ENCODE assay signal across 39 cellular contexts in genomic region chr17:65387322-65387721, GRCh38.
"Had no signal": no experiment of that assay in that cellular context is flagged by ENCODE, and none has a peak within 500 bp of the region (broad histone marks: within the 10 kb centered on the region; RNA-seq: fewer than 3 reads in every experiment).

No MANE protein-coding gene starts in this region.

- H3K4me3 Mint-ChIP-seq: activated naive CD4-positive, alpha-beta T cell treated with anti-CD3 and anti-CD28 coated beads for 36 hours; activated naive CD4-positive, alpha-beta T cell treated with anti-CD3 and anti-CD28 coated beads, Interleukin-2, amount 10 ng/mL, durations not matched to agents 7 days and 5 days; activated naive CD4-positive, alpha-beta T cell treated with anti-CD3 and anti-CD28 coated beads, Interleukin-2, amount 50 U/mL, for 24 hours; activated naive CD8-positive, alpha-beta T cell; activated naive CD8-positive, alpha-beta T cell treated with anti-CD3 and anti-CD28 coated beads for 36 hours; activated naive CD8-positive, alpha-beta T cell treated with anti-CD3 and anti-CD28 coated beads, Interleukin-2, amount 10 ng/mL, durations not matched to agents 7 days and 5 days; activated naive CD8-positive, alpha-beta T cell treated with anti-CD3 and anti-CD28 coated beads, Interleukin-2, amount 50 U/mL, for 24 hours; activated T-cell treated with anti-CD3 and anti-CD28 coated beads, Interleukin-2, amount 50 U/mL, for 24 hours; activated T-cell treated with anti-CD3 and anti-CD28 coated beads, Interleukin-2, amount 50 U/mL, for 4 hours; activated T-cell treated with anti-CD3 and anti-CD28 coated beads, Interleukin-2, amount 50 U/mL, for 72 hours; activated T-helper 1 cell treated with anti-CD3 and anti-CD28 coated beads, Interleukin-12 subunit alpha, Interleukin-12 subunit beta, Interleukin-2, Interleukin-4 antibody, amounts not matched to agents 30 ng/mL and 10 ng/mL and 1 ng/mL, durations not matched to agents 14 hours and 24 hours and 36 hours; activated T-helper 17 cell treated with anti-CD3 and anti-CD28 coated beads, Interleukin-2, amount 50 U/mL, for 72 hours; brain; central memory CD8-positive, alpha-beta T cell had no signal

- H3K4me1 Mint-ChIP-seq: activated naive CD4-positive, alpha-beta T cell treated with anti-CD3 and anti-CD28 coated beads, Interleukin-2, amount 10 ng/mL, durations not matched to agents 7 days and 5 days; activated naive CD4-positive, alpha-beta T cell treated with anti-CD3 and anti-CD28 coated beads, Interleukin-2, amount 50 U/mL, for 24 hours; activated naive CD8-positive, alpha-beta T cell treated with anti-CD3 and anti-CD28 coated beads for 36 hours; activated naive CD8-positive, alpha-beta T cell treated with anti-CD3 and anti-CD28 coated beads, Interleukin-2, amount 10 ng/mL, durations not matched to agents 7 days and 5 days; activated T-helper 17 cell treated with anti-CD3 and anti-CD28 coated beads, Interleukin-2, amount 50 U/mL, for 72 hours; brain; central memory CD8-positive, alpha-beta T cell had no signal

- H3K36me3 ChIP-seq: adrenal gland, ascending aorta, brain microvascular endothelial cell, breast epithelium, cardiac muscle cell had no signal

- H3K4me1 ChIP-seq: adrenal gland, ascending aorta, body of pancreas, breast epithelium had no signal

- ATAC-seq: activated naive CD4-positive, alpha-beta T cell treated with anti-CD3 and anti-CD28 coated beads, Interleukin-2, amount 50 U/mL, for 72 hours; activated naive CD8-positive, alpha-beta T cell treated with anti-CD3 and anti-CD28 coated beads, Interleukin-2, amount 50 U/mL, for 24 hours; activated T-cell treated with anti-CD3 and anti-CD28 coated beads, Interleukin-2, amount 50 U/mL, for 4 hours; activated T-cell treated with anti-CD3 and anti-CD28 coated beads, Interleukin-2, amount 50 U/mL, for 72 hours; activated T-helper 17 cell treated with anti-CD3 and anti-CD28 coated beads, Interleukin-2, amount 50 U/mL, for 72 hours; body of pancreas had no signal

- H3K36me3 Mint-ChIP-seq: activated naive CD4-positive, alpha-beta T cell treated with anti-CD3 and anti-CD28 coated beads, Interleukin-2, amount 10 ng/mL, durations not matched to agents 7 days and 5 days; activated naive CD4-positive, alpha-beta T cell treated with anti-CD3 and anti-CD28 coated beads, Interleukin-2, amount 50 U/mL, for 24 hours; activated naive CD4-positive, alpha-beta T cell treated with anti-CD3 and anti-CD28 coated beads, Interleukin-2, amount 50 U/mL, for 72 hours; activated naive CD8-positive, alpha-beta T cell; activated naive CD8-positive, alpha-beta T cell treated with anti-CD3 and anti-CD28 coated beads for 36 hours; activated naive CD8-positive, alpha-beta T cell treated with anti-CD3 and anti-CD28 coated beads, Interleukin-2, amount 10 ng/mL, durations not matched to agents 7 days and 5 days; brain had no signal

- H3K9me3 ChIP-seq: adrenal gland, ascending aorta, body of pancreas, breast epithelium had no signal

- H3K27me3 Mint-ChIP-seq: activated naive CD4-positive, alpha-beta T cell treated with anti-CD3 and anti-CD28 coated beads, Interleukin-2, amount 50 U/mL, for 24 hours; activated naive CD8-positive, alpha-beta T cell; activated naive CD8-positive, alpha-beta T cell treated with anti-CD3 and anti-CD28 coated beads for 36 hours; activated naive CD8-positive, alpha-beta T cell treated with anti-CD3 and anti-CD28 coated beads, Interleukin-2, amount 50 U/mL, for 24 hours; activated T-cell treated with anti-CD3 and anti-CD28 coated beads, Interleukin-2, amount 50 U/mL, for 24 hours; activated T-helper 17 cell treated with anti-CD3 and anti-CD28 coated beads, Interleukin-2, amount 50 U/mL, for 72 hours had no signal

- H3K27ac Mint-ChIP-seq: activated naive CD4-positive, alpha-beta T cell treated with anti-CD3 and anti-CD28 coated beads for 36 hours; activated naive CD4-positive, alpha-beta T cell treated with anti-CD3 and anti-CD28 coated beads, Interleukin-2, amount 10 ng/mL, durations not matched to agents 7 days and 5 days; activated naive CD4-positive, alpha-beta T cell treated with anti-CD3 and anti-CD28 coated beads, Interleukin-2, amount 50 U/mL, for 24 hours; activated naive CD8-positive, alpha-beta T cell; activated naive CD8-positive, alpha-beta T cell treated with anti-CD3 and anti-CD28 coated beads for 36 hours; activated naive CD8-positive, alpha-beta T cell treated with anti-CD3 and anti-CD28 coated beads, Interleukin-2, amount 10 ng/mL, durations not matched to agents 7 days and 5 days; activated naive CD8-positive, alpha-beta T cell treated with anti-CD3 and anti-CD28 coated beads, Interleukin-2, amount 50 U/mL, for 24 hours; activated T-cell treated with anti-CD3 and anti-CD28 coated beads, Interleukin-2, amount 50 U/mL, for 24 hours; activated T-cell treated with anti-CD3 and anti-CD28 coated beads, Interleukin-2, amount 50 U/mL, for 72 hours; activated T-helper 1 cell treated with anti-CD3 and anti-CD28 coated beads, Interleukin-12 subunit alpha, Interleukin-12 subunit beta, Interleukin-2, Interleukin-4 antibody, amounts not matched to agents 30 ng/mL and 10 ng/mL and 1 ng/mL, durations not matched to agents 14 hours and 24 hours and 36 hours; activated T-helper 17 cell treated with anti-CD3 and anti-CD28 coated beads, Interleukin-2, amount 50 U/mL, for 72 hours; activated T-helper 2 cell treated with anti-CD3 and anti-CD28 coated beads, Interferon-gamma antibody, Interleukin-2, Interleukin-4, amounts not matched to agents 10 μg/mL and 5 μg/mL and 100 μg/mL, durations not matched to agents 14 hours and 24 hours and 36 hours; brain had no signal

- H3K27ac ChIP-seq: adrenal gland, ascending aorta, body of pancreas, brain microvascular endothelial cell, breast epithelium, cardiac muscle cell had no signal

- H3K9me3 Mint-ChIP-seq: activated naive CD4-positive, alpha-beta T cell treated with anti-CD3 and anti-CD28 coated beads for 36 hours; activated naive CD4-positive, alpha-beta T cell treated with anti-CD3 and anti-CD28 coated beads, Interleukin-2, amount 10 ng/mL, durations not matched to agents 7 days and 5 days; activated naive CD4-positive, alpha-beta T cell treated with anti-CD3 and anti-CD28 coated beads, Interleukin-2, amount 50 U/mL, for 24 hours; activated naive CD8-positive, alpha-beta T cell treated with anti-CD3 and anti-CD28 coated beads for 36 hours; activated naive CD8-positive, alpha-beta T cell treated with anti-CD3 and anti-CD28 coated beads, Interleukin-2, amount 50 U/mL, for 24 hours; activated T-cell treated with anti-CD3 and anti-CD28 coated beads, Interleukin-2, amount 50 U/mL, for 24 hours; activated T-cell treated with anti-CD3 and anti-CD28 coated beads, Interleukin-2, amount 50 U/mL, for 4 hours; activated T-helper 1 cell treated with anti-CD3 and anti-CD28 coated beads, Interleukin-12 subunit alpha, Interleukin-12 subunit beta, Interleukin-2, Interleukin-4 antibody, amounts not matched to agents 30 ng/mL and 10 ng/mL and 1 ng/mL, durations not matched to agents 14 hours and 24 hours and 36 hours; activated T-helper 17 cell treated with anti-CD3 and anti-CD28 coated beads, Interleukin-2, amount 50 U/mL, for 72 hours; activated T-helper 2 cell treated with anti-CD3 and anti-CD28 coated beads, Interferon-gamma antibody, Interleukin-2, Interleukin-4, amounts not matched to agents 10 μg/mL and 5 μg/mL and 100 μg/mL, durations not matched to agents 14 hours and 24 hours and 36 hours; central memory CD8-positive, alpha-beta T cell had no signal

- DNase-seq: activated effector memory CD4-positive, alpha-beta T cell treated with anti-CD3 and anti-CD28 coated beads, Interleukin-2, amount 50 U/mL, for 16 hours; activated effector memory CD4-positive, alpha-beta T cell treated with Interleukin-2 at 50 U/mL for 16 hours; activated gamma-delta T cell; activated gamma-delta T cell treated with Interleukin-2 at 50 U/mL for 16 hours; activated naive CD4-positive, alpha-beta T cell; activated naive CD4-positive, alpha-beta T cell treated with anti-CD3 and anti-CD28 coated beads for 36 hours; activated naive CD4-positive, alpha-beta T cell treated with anti-CD3 and anti-CD28 coated beads, Interleukin-2, amount 10 ng/mL, durations not matched to agents 7 days and 5 days; activated naive CD4-positive, alpha-beta T cell treated with anti-CD3 and anti-CD28 coated beads, Interleukin-2, amount 50 U/mL, for 16 hours; activated naive CD4-positive, alpha-beta T cell treated with Interleukin-2 at 50 U/mL for 16 hours; activated naive CD8-positive, alpha-beta T cell treated with anti-CD3 and anti-CD28 coated beads for 36 hours; activated naive CD8-positive, alpha-beta T cell treated with anti-CD3 and anti-CD28 coated beads, Interleukin-2, amount 10 ng/mL, durations not matched to agents 7 days and 5 days; activated naive CD8-positive, alpha-beta T cell treated with anti-CD3 and anti-CD28 coated beads, Interleukin-2, amount 50 U/mL, for 24 hours; activated T-cell treated with anti-CD3 and anti-CD28 coated beads for 4 hours; activated T-cell treated with anti-CD3 and anti-CD28 coated beads, Interleukin-2, amount 50 U/mL, for 1 hour; activated T-cell treated with anti-CD3 and anti-CD28 coated beads, Interleukin-2, amount 50 U/mL, for 24 hours; activated T-cell treated with anti-CD3 and anti-CD28 coated beads, Interleukin-2, amount 50 U/mL, for 4 hours; activated T-cell treated with anti-CD3 and anti-CD28 coated beads, Interleukin-2, amount 50 U/mL, for 48 hours; activated T-cell treated with anti-CD3 and anti-CD28 coated beads, Interleukin-2, amount 50 U/mL, for 72 hours; adrenal gland; amniotic stem cell; amygdala; anterior cingulate cortex; aorta; body of pancreas; brain microvascular endothelial cell; caudate nucleus; central memory CD4-positive, alpha-beta T cell; cerebellar nuclear complex had no signal

- H3K4me3 ChIP-seq: adrenal gland, ascending aorta, body of pancreas, breast epithelium, cardiac muscle cell had no signal

- H3K27me3 ChIP-seq: adrenal gland, ascending aorta, body of pancreas, brain microvascular endothelial cell, breast epithelium, cardiac muscle cell had no signal
